ENCODE assay signal across 15 cellular contexts in the genomic region with DNA sequence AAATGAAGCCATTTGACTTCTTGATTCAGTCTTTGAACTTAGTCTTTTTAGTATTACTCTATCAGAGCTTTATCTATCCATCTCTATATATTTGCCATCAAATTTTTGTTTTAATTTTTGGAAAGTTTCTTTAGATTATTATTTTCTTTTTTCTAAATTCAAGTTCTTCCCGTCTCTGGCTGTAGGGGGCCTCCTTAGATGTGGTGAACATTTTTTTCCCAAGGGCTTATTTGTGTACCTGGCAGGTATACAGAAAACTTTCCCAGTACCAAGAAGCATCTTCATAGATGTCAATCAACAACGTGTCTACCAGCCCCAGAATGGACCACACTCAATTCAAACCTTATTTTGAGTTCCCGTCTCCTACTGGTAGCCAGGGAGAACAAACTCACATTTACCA.
DNase-seq lines count a peak whose midpoint lies in the region; ATAC-seq and TF ChIP-seq lines count a peak whose summit lies in the region.
"Had no signal": no experiment of that assay in that cellular context is flagged by ENCODE, and none has a peak within 500 bp of the region (broad histone marks: within the 10 kb centered on the region; RNA-seq: fewer than 3 reads in every experiment).

No MANE protein-coding gene starts in this region.

- no peaks in the 10 kb centered on the region for H3K36me3 ChIP-seq in mesendoderm (ENCODE audit: control insufficient read depth, insufficient read depth, low read length)
- no peaks in the 10 kb centered on the region for H3K36me3 ChIP-seq in right atrium auricular region

- no peaks in the 10 kb centered on the region for H3K9me3 ChIP-seq in right atrium auricular region
- H3K9me3 ChIP-seq: A549 had no signal

- H3K79me2 ChIP-seq in mesendoderm (ENCODE audit: control insufficient read depth, insufficient read depth, low read length): no peaks in the 10 kb centered on the region

- H2AK5ac ChIP-seq in mesendoderm (ENCODE audit: low read length): no peak overlapping the region

- no peaks in the 10 kb centered on the region for H3K4me1 Mint-ChIP-seq in HFFc6 (ENCODE audit: low read depth)
- no peaks in the 10 kb centered on the region for H3K4me1 Mint-ChIP-seq in effector memory CD8-positive, alpha-beta T cell (ENCODE audit: low read depth in 2 of 2)
- H3K4me1 Mint-ChIP-seq: CD4-positive, CD25-positive, alpha-beta regulatory T cell had no signal

- no peak overlapping the region for H3K4me2 ChIP-seq in mesendoderm (ENCODE audit: low read length)
- H3K4me2 ChIP-seq: A549 had no signal

- DNase-seq in HFFc6 (no peak), mesendoderm (peak; percentile 11), MV-4-11 (lab: John Stamatoyannopoulos, UW) (no peak), right atrium auricular region (ENCODE audit: low spot score) (no peak)
- DNase-seq in activated CD8-positive, alpha-beta memory T cell treated with anti-CD3 and anti-CD28 coated beads for 24 hours: no peak
- no peak for DNase-seq in effector memory CD8-positive, alpha-beta T cell
- DNase-seq: CD4-positive, CD25-positive, alpha-beta regulatory T cell; NCI-H1092; NCI-H1694; NCI-H446; NCI-H774; SHP77 treated with DMSO at 0.1 percent for 48 hours had no signal

- H3K27ac Mint-ChIP-seq in HFFc6: no peak overlapping the region
- no peak overlapping the region for H3K27ac Mint-ChIP-seq in effector memory CD8-positive, alpha-beta T cell
- H3K27ac Mint-ChIP-seq: CD4-positive, CD25-positive, alpha-beta regulatory T cell had no signal

- no peak overlapping the region for H3K18ac ChIP-seq in mesendoderm (ENCODE audit: low read length)

- no peak overlapping the region for H3K23ac ChIP-seq in mesendoderm (ENCODE audit: low read length)

- H3K4ac ChIP-seq in mesendoderm (ENCODE audit: low read depth, low read length): no peak overlapping the region

- no CpG with 5 or more reads among the region's 3 CpGs for WGBS in mesendoderm (ENCODE audit: extremely low coverage, insufficient coverage, low lambda C conversion rate)

- TF ChIP-seq CTCF in 22Rv1 (IDR thresholded peaks at IDR 0.05) (peak; percentile 35), HFFc6 (IDR thresholded peaks at IDR 0.05) (peak; percentile 23; the same call in 1 of the 2 replicates), VCaP (conservative IDR thresholded peaks at IDR 0.05) (peak; percentile 70), right atrium auricular region (IDR thresholded peaks at IDR 0.05) (no peak)

- no peak overlapping the region for H2BK15ac ChIP-seq in mesendoderm (replicated peaks; ENCODE audit: low read depth)

- no peaks in the 10 kb centered on the region for H3K27me3 Mint-ChIP-seq in HFFc6 (ENCODE audit: insufficient read depth)
- no peaks in the 10 kb centered on the region for H3K27me3 Mint-ChIP-seq in effector memory CD8-positive, alpha-beta T cell
- H3K27me3 Mint-ChIP-seq: CD4-positive, CD25-positive, alpha-beta regulatory T cell had no signal

- H2BK120ac ChIP-seq in mesendoderm (ENCODE audit: low read depth, low read length): no peak overlapping the region

- H3K4me3 Mint-ChIP-seq in HFFc6: no peak overlapping the region
- H3K4me3 Mint-ChIP-seq in effector memory CD8-positive, alpha-beta T cell: no peak overlapping the region
- H3K4me3 Mint-ChIP-seq: CD4-positive, CD25-positive, alpha-beta regulatory T cell had no signal

- H2BK5ac ChIP-seq in mesendoderm (ENCODE audit: low read length): no peak overlapping the region

- H3K4me3 ChIP-seq in mesendoderm (ENCODE audit: low read length) (no peak overlapping the region), right atrium auricular region (no peak overlapping the region)
- H3K4me3 ChIP-seq: A549 had no signal

- H3K79me1 ChIP-seq in mesendoderm (ENCODE audit: low read length): no peaks in the 10 kb centered on the region

- no peak overlapping the region for H3K56ac ChIP-seq in mesendoderm (ENCODE audit: low read length)

- H3K9ac ChIP-seq in mesendoderm (ENCODE audit: low read length): no peak overlapping the region

- no peak overlapping the region for H4K5ac ChIP-seq in mesendoderm (ENCODE audit: low read length)

- H3K27me3 ChIP-seq in mesendoderm (ENCODE audit: insufficient read depth, low read length, poor library complexity) (no peaks in the 10 kb centered on the region), right atrium auricular region (no peaks in the 10 kb centered on the region)

- H3K9me3 Mint-ChIP-seq in HFFc6: peaks cover 43% of the 10 kb centered on the region
- peaks cover 7 to 14% of the 10 kb centered on the region in 2 donors for H3K9me3 Mint-ChIP-seq in effector memory CD8-positive, alpha-beta T cell

- H3K36me3 Mint-ChIP-seq in HFFc6 (ENCODE audit: low read depth): no peaks in the 10 kb centered on the region
- no peaks in the 10 kb centered on the region for H3K36me3 Mint-ChIP-seq in effector memory CD8-positive, alpha-beta T cell (ENCODE audit: insufficient read depth)
- H3K36me3 Mint-ChIP-seq: CD4-positive, CD25-positive, alpha-beta regulatory T cell had no signal

- no peak overlapping the region for H4K8ac ChIP-seq in mesendoderm (ENCODE audit: low read depth, low read length)

- H3K4me1 ChIP-seq in mesendoderm (ENCODE audit: control insufficient read depth, low read depth, low read length) (no peaks in the 10 kb centered on the region), right atrium auricular region (no peaks in the 10 kb centered on the region)
- H3K4me1 ChIP-seq: A549 had no signal

- no peak for ATAC-seq in effector memory CD8-positive, alpha-beta T cell (replicated peaks)
- ATAC-seq: A549 had no signal

- H3K27ac ChIP-seq in 22Rv1 (no peak overlapping the region), VCaP (no peak overlapping the region), mesendoderm (ENCODE audit: low read depth, low read length) (no peak overlapping the region), right atrium auricular region (no peak overlapping the region)
- H3K27ac ChIP-seq: A549 had no signal

Comparison
In these comparisons a context has a peak if more than half of its experiments do, and no peak if none do; other contexts are left out.
1. CTCF ChIP-seq: peak in 22Rv1 (single experiment), HFFc6 (single experiment) and VCaP (single experiment); none in right atrium auricular region (0 of 2).